ENCODE assay signal across 29 cellular contexts in the genomic region with DNA sequence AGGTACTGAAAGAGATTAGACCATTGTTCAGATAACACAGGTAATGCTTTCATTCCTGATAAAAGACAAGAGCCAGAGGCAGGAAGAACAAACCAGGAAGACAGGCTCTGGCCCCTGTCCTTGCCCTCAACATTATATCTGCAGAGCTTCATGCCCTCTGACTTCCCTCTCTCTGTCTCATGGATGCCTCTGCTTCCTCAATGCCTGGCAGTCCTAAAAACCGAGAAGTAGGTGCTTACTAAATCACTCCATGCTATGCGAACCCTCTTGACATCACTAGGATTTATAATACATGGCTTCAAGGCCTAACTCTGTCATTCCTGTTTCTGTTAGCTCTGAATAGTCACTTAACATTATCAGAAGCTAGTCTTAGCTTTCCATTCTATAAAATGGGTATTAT.
"Had no signal": no experiment of that assay in that cellular context is flagged by ENCODE, and none has a peak within 500 bp of the region (broad histone marks: within the 10 kb centered on the region; RNA-seq: fewer than 3 reads in every experiment).

No MANE protein-coding gene starts in this region.

- H3K4me3 ChIP-seq: PC-9 had no signal

- H3K27ac ChIP-seq: PC-9, RWPE1, WERI-Rb-1 had no signal

- DNase-seq: activated CD4-positive, alpha-beta memory T cell treated with anti-CD3 and anti-CD28 coated beads, Interleukin-2, amount 10 ng/mL, durations not matched to agents 7 days and 5 days; activated CD4-positive, alpha-beta T cell treated with anti-CD3 and anti-CD28 coated beads for 1 hour; activated CD4-positive, alpha-beta T cell treated with anti-CD3 and anti-CD28 coated beads for 48 hours; activated CD4-positive, CD25-positive, alpha-beta regulatory T cell; activated CD8-positive, alpha-beta memory T cell treated with anti-CD3 and anti-CD28 coated beads for 24 hours; activated CD8-positive, alpha-beta memory T cell treated with anti-CD3 and anti-CD28 coated beads, Interleukin-2, amount 10 ng/mL, durations not matched to agents 7 days and 5 days; activated CD8-positive, alpha-beta memory T cell treated with anti-CD3 and anti-CD28 coated beads, Interleukin-2, amount 50 U/mL, for 48 hours; activated effector memory CD4-positive, alpha-beta T cell treated with Interleukin-2 at 50 U/mL for 16 hours; activated naive CD4-positive, alpha-beta T cell treated with anti-CD3 and anti-CD28 coated beads, Interleukin-2, amount 10 ng/mL, durations not matched to agents 7 days and 5 days; activated naive CD8-positive, alpha-beta T cell treated with anti-CD3 and anti-CD28 coated beads, Interleukin-2, amount 50 U/mL, for 24 hours; activated T-cell treated with anti-CD3 and anti-CD28 coated beads, Interleukin-2, amount 50 U/mL, for 48 hours; anterior cingulate cortex; caudate nucleus; cerebellar nuclear complex; Karpas-422; KBM-7; NCI-H1105; NCI-H1417 treated with DMSO at 0.1 percent for 48 hours; NCI-H1694; NCI-H2029; NCI-H345; NCI-H524 treated with DMSO at 0.1 percent for 48 hours; PC-9; SIG-M5; T1000; WERI-Rb-1 had no signal

- ATAC-seq: activated CD8-positive, alpha-beta memory T cell treated with anti-CD3 and anti-CD28 coated beads, Interleukin-2, amount 10 ng/mL, durations not matched to agents 7 days and 5 days; activated naive CD8-positive, alpha-beta T cell treated with anti-CD3 and anti-CD28 coated beads, Interleukin-2, amount 50 U/mL, for 24 hours; Right ventricle myocardium inferior; SK-N-SH treated with all-trans-retinoic acid at 6 μM for 48 hours had no signal

- H3K36me3 ChIP-seq: WERI-Rb-1 had no signal
